ENCODE assay signal across 26 cellular contexts in the genomic region with DNA sequence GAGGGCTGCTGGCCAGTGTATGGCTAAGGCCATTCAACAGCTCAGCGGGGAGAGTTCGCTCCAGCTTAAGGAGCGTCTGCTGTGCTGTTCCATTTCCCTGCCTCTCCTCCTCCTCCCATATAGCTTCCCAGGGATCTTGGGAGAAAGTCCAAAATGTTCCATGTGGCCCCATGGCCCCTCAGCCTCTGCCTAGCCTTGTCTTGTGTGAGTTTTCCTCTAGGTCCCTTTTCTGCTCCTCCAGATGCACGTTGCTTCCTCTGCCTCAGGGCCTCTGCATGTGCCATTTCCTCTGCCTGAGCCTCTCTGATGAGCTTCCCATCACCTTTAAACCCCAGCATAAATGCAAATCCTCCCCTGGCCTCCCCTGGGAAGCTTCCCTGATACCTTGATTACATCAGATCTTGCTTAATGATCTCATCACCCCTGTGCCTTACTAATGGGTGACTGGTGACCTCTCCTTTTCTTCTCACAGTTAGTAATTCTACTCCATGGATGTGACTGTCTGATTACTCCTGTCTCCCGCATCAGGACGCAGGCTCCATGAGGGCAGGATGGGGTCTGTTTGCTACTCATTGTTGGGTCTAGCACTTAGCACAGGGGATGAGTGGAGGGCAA. TPM values are rescaled to one million over a fixed set of nuclear protein-coding genes. Genes with fewer than 3 reads are reported as not detected.
DNase-seq lines count a peak whose midpoint lies in the region; ATAC-seq and TF ChIP-seq lines count a peak whose summit lies in the region.
"Had no signal": no experiment of that assay in that cellular context is flagged by ENCODE, and none has a peak within 500 bp of the region (broad histone marks: within the 10 kb centered on the region; RNA-seq: fewer than 3 reads in every experiment).

No MANE protein-coding gene starts in this region.

- no peak overlapping the region for H4K91ac ChIP-seq in H9 (ENCODE audit: insufficient read length, low read depth, low read length)

- H4K8ac ChIP-seq in H9 (replicated peaks; ENCODE audit: insufficient read length, low read depth, low read length), result no peak overlapping the region

- peaks cover 6% of the 10 kb centered on the region for H3K27me3 Mint-ChIP-seq in H9 (ENCODE audit: low read depth)
- peaks cover 4% of the 10 kb centered on the region for H3K27me3 Mint-ChIP-seq in activated CD8-positive, alpha-beta memory T cell treated with anti-CD3 and anti-CD28 coated beads, Interleukin-2, amount 10 ng/mL, durations not matched to agents 7 days and 5 days

- TF ChIP-seq POLR2A in spleen (IDR thresholded peaks at IDR 0.05), result no peak

- no peaks in the 10 kb centered on the region for H3K36me3 Mint-ChIP-seq in H9 (ENCODE audit: insufficient read depth in 1 of 3, low read depth in 3 of 3)
- H3K36me3 Mint-ChIP-seq in activated CD8-positive, alpha-beta memory T cell treated with anti-CD3 and anti-CD28 coated beads, Interleukin-2, amount 10 ng/mL, durations not matched to agents 7 days and 5 days, result no peaks in the 10 kb centered on the region

- H3K4me1 ChIP-seq in H9 (ENCODE audit: insufficient read depth, low read length), result no peaks in the 10 kb centered on the region
- H3K4me1 ChIP-seq in spleen, result peaks cover 0 to 12% (median 0%) of the 10 kb centered on the region in 6 donors
- H3K4me1 ChIP-seq: breast epithelium had no signal

- H3K23me2 ChIP-seq in H9 (ENCODE audit: insufficient read length, low read depth, low read length, poor library complexity, severe bottlenecking), result no peaks in the 10 kb centered on the region

- H3K4me3 Mint-ChIP-seq in H9, result no peak overlapping the region
- H3K4me3 Mint-ChIP-seq in activated CD8-positive, alpha-beta memory T cell treated with anti-CD3 and anti-CD28 coated beads, Interleukin-2, amount 10 ng/mL, durations not matched to agents 7 days and 5 days, result no peak overlapping the region
- H3K4me3 Mint-ChIP-seq: activated naive CD4-positive, alpha-beta T cell treated with anti-CD3 and anti-CD28 coated beads for 36 hours; activated T-cell treated with anti-CD3 and anti-CD28 coated beads, Interleukin-2, amount 50 U/mL, for 72 hours; memory B cell; T-helper 1 cell treated with Interleukin-12 subunit alpha and Interleukin-12 subunit beta and Interleukin-4 antibody, amounts not matched to agents 30 μg/mL and 1 μg/mL, for 36 hours had no signal

- H2BK120ac ChIP-seq in H9 (ENCODE audit: low read depth, low read length, poor library complexity, severe bottlenecking), result no peak overlapping the region

- no peaks in the 10 kb centered on the region for H4K20me1 ChIP-seq in H9 (ENCODE audit: control insufficient read depth, insufficient read depth, insufficient read length)

- no peak overlapping the region for H2BK5ac ChIP-seq in H9 (ENCODE audit: insufficient read length, low read length)

- no peak overlapping the region for H3K27ac Mint-ChIP-seq in H9
- H3K27ac Mint-ChIP-seq in activated CD8-positive, alpha-beta memory T cell treated with anti-CD3 and anti-CD28 coated beads, Interleukin-2, amount 10 ng/mL, durations not matched to agents 7 days and 5 days, result no peak overlapping the region
- H3K27ac Mint-ChIP-seq: activated naive CD4-positive, alpha-beta T cell treated with anti-CD3 and anti-CD28 coated beads for 36 hours; activated T-cell treated with anti-CD3 and anti-CD28 coated beads, Interleukin-2, amount 50 U/mL, for 72 hours; memory B cell; T-helper 1 cell treated with Interleukin-12 subunit alpha and Interleukin-12 subunit beta and Interleukin-4 antibody, amounts not matched to agents 30 μg/mL and 1 μg/mL, for 36 hours had no signal

- intact Hi-C loops in spleen (cut with DNase I; ENCODE audit: low total_unique reads), result no loop called here

- H3K23ac ChIP-seq in H9 (ENCODE audit: insufficient read length, low read depth, low read length), result no peak overlapping the region

- no peaks in the 10 kb centered on the region for H3K9me3 Mint-ChIP-seq in H9
- no peaks in the 10 kb centered on the region for H3K9me3 Mint-ChIP-seq in activated CD8-positive, alpha-beta memory T cell treated with anti-CD3 and anti-CD28 coated beads, Interleukin-2, amount 10 ng/mL, durations not matched to agents 7 days and 5 days (ENCODE audit: low read depth)
- H3K9me3 Mint-ChIP-seq: T-helper 1 cell treated with Interleukin-12 subunit alpha and Interleukin-12 subunit beta and Interleukin-4 antibody, amounts not matched to agents 30 μg/mL and 1 μg/mL, for 36 hours had no signal

- H3K27ac ChIP-seq in H9 (ENCODE audit: insufficient read length, low read depth, low read length), result no peak overlapping the region
- peak overlapping the region in 7 of 8 donors; percentile 59 to 74 (median 67) for H3K27ac ChIP-seq in spleen
- H3K27ac ChIP-seq: C4-2B, SK-N-MC had no signal

- H3K4ac ChIP-seq in H9 (ENCODE audit: low read depth, low read length), result no peak overlapping the region

- no peak overlapping the region for H3K9ac ChIP-seq in H9 (ENCODE audit: extremely low read depth, insufficient read length, low read length)

- no peak overlapping the region for H3T11ph ChIP-seq in H9 (ENCODE audit: low read length)

- H3K27me3 ChIP-seq in H9 (ENCODE audit: insufficient read depth, low read length), result no peaks in the 10 kb centered on the region; the same call in 1 of the 2 replicates
- H3K27me3 ChIP-seq in spleen (replicated peaks in 1 of 7), result no peaks in the 10 kb centered on the region
- H3K27me3 ChIP-seq: breast epithelium, heart left ventricle had no signal

- no peak overlapping the region for H3K14ac ChIP-seq in H9 (ENCODE audit: insufficient read depth, low read length)

- H2BK12ac ChIP-seq in H9 (ENCODE audit: insufficient read length, low read depth, low read length), result no peak overlapping the region

- H2BK20ac ChIP-seq in H9 (ENCODE audit: low read depth, low read length, poor library complexity, severe bottlenecking), result no peak overlapping the region

- no peak for TF ChIP-seq CTCF in H9 (conservative IDR thresholded peaks at IDR 0.05)
- no peak for TF ChIP-seq CTCF in spleen (IDR thresholded peaks at IDR 0.05 in 8 of 11, conservative IDR thresholded peaks at IDR 0.05 in 3 of 11)

- no peak overlapping the region for H2BK15ac ChIP-seq in H9 (ENCODE audit: low read depth, low read length)

- H4K5ac ChIP-seq in H9 (ENCODE audit: insufficient read length, low read depth, low read length), result no peak overlapping the region

- H3K4me1 Mint-ChIP-seq in H9, result no peaks in the 10 kb centered on the region
- peaks cover 5% of the 10 kb centered on the region for H3K4me1 Mint-ChIP-seq in activated CD8-positive, alpha-beta memory T cell treated with anti-CD3 and anti-CD28 coated beads, Interleukin-2, amount 10 ng/mL, durations not matched to agents 7 days and 5 days
- H3K4me1 Mint-ChIP-seq: memory B cell had no signal

- ATAC-seq in activated CD8-positive, alpha-beta memory T cell treated with anti-CD3 and anti-CD28 coated beads, Interleukin-2, amount 10 ng/mL, durations not matched to agents 7 days and 5 days, result no peak
- ATAC-seq in left lobe of liver (no peak), HG03342 (IDR thresholded peaks at IDR 0.05; ENCODE audit: unreplicated experiment) (no peak), GM18519 (IDR thresholded peaks at IDR 0.05; ENCODE audit: low FRiP score, unreplicated experiment) (no peak), GM21717 (IDR thresholded peaks at IDR 0.05; ENCODE audit: unreplicated experiment) (no peak)
- ATAC-seq: activated T-cell treated with anti-CD3 and anti-CD28 coated beads, Interleukin-2, amount 50 U/mL, for 72 hours; HCT116; heart left ventricle; left colon had no signal

- no peaks in the 10 kb centered on the region for H3K9me3 ChIP-seq in H9 (ENCODE audit: control insufficient read depth, low read depth, low read length)
- peaks cover 0 to 7% (median 0%) of the 10 kb centered on the region in 8 donors for H3K9me3 ChIP-seq in spleen
- H3K9me3 ChIP-seq: breast epithelium, heart left ventricle had no signal

- no peak overlapping the region for H3K4me2 ChIP-seq in H9 (ENCODE audit: insufficient read depth, insufficient read length, low read length)

- no peak overlapping the region for H3K4me3 ChIP-seq in spleen
- H3K4me3 ChIP-seq: breast epithelium, heart left ventricle, SK-N-MC had no signal

- no peak overlapping the region for H3K18ac ChIP-seq in H9 (ENCODE audit: insufficient read length, low read depth, low read length)

- H3K79me2 ChIP-seq in H9 (ENCODE audit: insufficient read depth, low read length), result no peaks in the 10 kb centered on the region

- DNase-seq in H9, result peak; percentile 27
- DNase-seq in activated CD8-positive, alpha-beta memory T cell treated with anti-CD3 and anti-CD28 coated beads, Interleukin-2, amount 10 ng/mL, durations not matched to agents 7 days and 5 days, result peak; percentile 37
- DNase-seq in left lobe of liver (ENCODE audit: low spot score), result peak; percentile 16
- DNase-seq in spleen, result peak; percentile 58
- DNase-seq in GOT3 (lab: John Stamatoyannopoulos, UW), result no peak
- DNase-seq: activated CD4-positive, alpha-beta T cell treated with anti-CD3 and anti-CD28 coated beads for 4 hours; activated naive CD4-positive, alpha-beta T cell treated with anti-CD3 and anti-CD28 coated beads for 36 hours; activated T-cell treated with anti-CD3 and anti-CD28 coated beads, Interleukin-2, amount 50 U/mL, for 72 hours; DMS79 treated with DMSO at 0.1 percent for 48 hours; effector memory CD4-positive, alpha-beta T cell; foreskin fibroblast; GF-D8; KG1; left colon; NCI-H1417 treated with DMSO at 0.1 percent for 48 hours; NCI-H748 treated with DMSO at 0.1 percent for 48 hours had no signal

- no peaks in the 10 kb centered on the region for H3K79me1 ChIP-seq in H9 (ENCODE audit: insufficient read depth, low read depth, low read length, poor library complexity, severe bottlenecking)

- H3K36me3 ChIP-seq in spleen, result no peaks in the 10 kb centered on the region
- H3K36me3 ChIP-seq: breast epithelium, heart left ventricle had no signal

- CTCF ChIA-PET in activated CD8-positive, alpha-beta memory T cell treated with anti-CD3 and anti-CD28 coated beads, Interleukin-2, amount 10 ng/mL, durations not matched to agents 7 days and 5 days (lab: Charles Lee), result no interaction called here

- H2AK5ac ChIP-seq in H9 (ENCODE audit: insufficient read length, low read length), result no peak overlapping the region

- no peak overlapping the region for H3K56ac ChIP-seq in H9 (ENCODE audit: insufficient read length, low read depth, low read length)

- no CpG with 5 or more reads among the region's 6 CpGs for WGBS in H9 (ENCODE audit: extremely low coverage, insufficient read length, low lambda C conversion rate)
- WGBS in spleen, 5 donors, result 81 to 91% (median 85%) methylated on average over 6 of the region's 6 CpGs

- H2AFZ ChIP-seq in H9 (ENCODE audit: low read length), result no peak overlapping the region

RNA-seq across cellular contexts. Expression of a gene that starts 24.0 kb away (rescaled TPM):
- total RNA-seq in H9 (2021) (0.07 TPM in 1 of 2 replicates, not detected in the other), left lobe of liver (0.88 TPM), spleen (10 to 100 TPM in 1 of 7 donors, 1 to 10 TPM in 6; 4.7 to 17.2 (median 7.2) TPM)
- under 1 TPM in 1 of 2 experiments, not detected in 1; 0.02 TPM for total RNA-seq in activated CD8-positive, alpha-beta memory T cell treated with anti-CD3 and anti-CD28 coated beads, Interleukin-2, amount 10 ng/mL, durations not matched to agents 7 days and 5 days
- polyA plus RNA-seq in spleen, result 1 to 10 TPM in 1 of 3 donors, under 1 TPM in 2; 0.27 to 1.1 (median 0.37) TPM
